In the genomic region with DNA sequence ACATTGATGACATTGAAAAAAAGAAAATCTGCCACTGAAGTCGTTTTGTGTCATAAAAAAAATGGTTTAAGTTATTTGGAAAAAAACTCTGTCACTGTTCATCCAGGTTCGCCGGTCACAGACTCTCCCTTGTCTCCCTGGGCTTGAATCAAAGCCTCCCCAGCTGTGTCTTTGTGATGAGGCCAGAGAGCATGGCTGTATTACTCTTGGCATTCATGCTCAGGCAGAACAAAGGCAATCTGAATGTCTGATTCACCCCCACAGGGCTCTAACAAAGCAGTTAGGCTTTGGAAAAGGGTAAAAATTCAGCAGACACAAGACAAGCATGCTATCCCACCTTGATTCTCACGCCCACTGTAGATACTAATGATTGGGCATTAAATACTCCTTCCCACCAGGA, we compare ENCODE assay signal across 25 cellular contexts.
DNase-seq lines count a peak whose midpoint lies in the region; ATAC-seq, FAIRE-seq and TF ChIP-seq lines count a peak whose summit lies in the region.
"Had no signal": no experiment of that assay in that cellular context is flagged by ENCODE, and none has a peak within 500 bp of the region (broad histone marks: within the 10 kb centered on the region; RNA-seq: fewer than 3 reads in every experiment).

No MANE protein-coding gene starts in this region.

- no peaks in the 10 kb centered on the region for H3K27me3 ChIP-seq in testis
- H3K27me3 ChIP-seq: ascending aorta, BLaER1, pancreas, sigmoid colon had no signal

- H3K9me3 Mint-ChIP-seq in neural crest cell, result no peaks in the 10 kb centered on the region

- no peak for ATAC-seq in GM21717 (IDR thresholded peaks at IDR 0.05; ENCODE audit: unreplicated experiment)
- ATAC-seq in HG03139 (IDR thresholded peaks at IDR 0.05; ENCODE audit: unreplicated experiment), result no peak
- ATAC-seq: left colon; naive thymus-derived CD4-positive, alpha-beta T cell; pancreas had no signal

- H3K27me3 Mint-ChIP-seq in neural crest cell (ENCODE audit: low read depth), result peaks cover 5% of the 10 kb centered on the region

- H3K27ac Mint-ChIP-seq in neural crest cell (ENCODE audit: unreplicated experiment), result peak overlapping the region; percentile 40
- H3K27ac Mint-ChIP-seq: IgD-negative memory B cell; naive thymus-derived CD4-positive, alpha-beta T cell had no signal

- no peaks in the 10 kb centered on the region for H3K9me3 ChIP-seq in testis
- H3K9me3 ChIP-seq: A549, ascending aorta, BLaER1, pancreas, sigmoid colon had no signal

- H3K4me3 ChIP-seq in testis, result no peak overlapping the region
- H3K4me3 ChIP-seq: A549, ascending aorta, BLaER1, pancreas, sigmoid colon had no signal

- no peaks in the 10 kb centered on the region for H3K4me1 ChIP-seq in testis
- H3K4me1 ChIP-seq: ascending aorta, BLaER1, pancreas had no signal

- H3K36me3 ChIP-seq in testis (ENCODE audit: low read depth, missing control alignments), result no peaks in the 10 kb centered on the region
- H3K36me3 ChIP-seq: ascending aorta, BLaER1, pancreas, sigmoid colon had no signal

- H3K4me1 Mint-ChIP-seq in neural crest cell, result peaks cover 15% of the 10 kb centered on the region
- H3K4me1 Mint-ChIP-seq: IgD-negative memory B cell; naive thymus-derived CD4-positive, alpha-beta T cell had no signal

- H3K27ac ChIP-seq in testis, result no peak overlapping the region
- H3K27ac ChIP-seq: ascending aorta, BLaER1, pancreas, sigmoid colon had no signal

- H3K36me3 Mint-ChIP-seq in neural crest cell (ENCODE audit: low read depth), result peaks cover 2% of the 10 kb centered on the region
- H3K36me3 Mint-ChIP-seq: IgD-negative memory B cell; naive thymus-derived CD4-positive, alpha-beta T cell had no signal

- intact Hi-C loops in testis (cut with DNase I; ENCODE audit: low total_unique reads), result no loop called here

- no peak overlapping the region for H3K4me3 Mint-ChIP-seq in neural crest cell
- H3K4me3 Mint-ChIP-seq: IgD-negative memory B cell; naive thymus-derived CD4-positive, alpha-beta T cell had no signal

- TF ChIP-seq CTCF in neural crest cell (conservative IDR thresholded peaks at IDR 0.05) (no peak), testis (IDR thresholded peaks at IDR 0.05) (no peak)

- TF ChIP-seq POLR2A in testis (IDR thresholded peaks at IDR 0.05), result no peak

- 72 to 73% methylated on average over 4 of the region's 4 CpGs for WGBS in testis, 2 donors

- DNase-seq in C1 segment of cervical spinal cord (lab: John Stamatoyannopoulos, UW), result peak in 9 of 14 donors; percentile 4 to 45 (median 21)
- peak; percentile 37 for DNase-seq in NCI-H69 (lab: John Stamatoyannopoulos, UW)
- peak in 1 of 2 donors; percentile 24 for DNase-seq in frontal cortex (ENCODE audit: low spot score in 2 of 2)
- no peak for DNase-seq in neural crest cell (ENCODE audit: low read depth, low spot score)
- DNase-seq in testis, result no peak
- no peak for DNase-seq in NCI-H187 treated with DMSO at 0.1 percent for 48 hours (lab: John Stamatoyannopoulos, UW)
- DNase-seq: activated CD4-positive, CD25-positive, alpha-beta regulatory T cell treated with anti-CD3 and anti-CD28 coated beads, Interleukin-2, amount 50 U/mL, for 72 hours; activated CD8-positive, alpha-beta memory T cell treated with anti-CD3 and anti-CD28 coated beads for 24 hours; activated naive CD4-positive, alpha-beta T cell treated with anti-CD3 and anti-CD28 coated beads, Interleukin-2, amount 50 U/mL, for 16 hours; activated T-cell treated with anti-CD3 and anti-CD28 coated beads, Interleukin-2, amount 50 U/mL, for 48 hours; effector CD4-positive, alpha-beta T cell; foreskin melanocyte; naive thymus-derived CD4-positive, alpha-beta T cell; NCI-H1436; NCI-H774; pancreas; sigmoid colon had no signal

- peak; percentile 74 for FAIRE-seq in frontal cortex (lab: Jason Lieb, UNC)
- FAIRE-seq: A549, H54, pancreas had no signal

Comparison
In these comparisons a context has a peak if more than half of its experiments do, and no peak if none do; other contexts are left out.
1. DNase-seq: peak in C1 segment of cervical spinal cord (9 of 14) and NCI-H69 (single experiment); none in neural crest cell (single experiment), testis (single experiment) and NCI-H187 treated with DMSO at 0.1 percent for 48 hours (single experiment).